ENCODE assay signal across 28 cellular contexts in genomic region chrX:153578200-153578835, GRCh38. TPM values are rescaled to one million over a fixed set of nuclear protein-coding genes. Genes with fewer than 3 reads are reported as not detected.
DNase-seq lines count a peak whose midpoint lies in the region; ATAC-seq and TF ChIP-seq lines count a peak whose summit lies in the region.
"Had no signal": no experiment of that assay in that cellular context is flagged by ENCODE, and none has a peak within 500 bp of the region (broad histone marks: within the 10 kb centered on the region; RNA-seq: fewer than 3 reads in every experiment).

No MANE protein-coding gene starts in this region.

- DNase-seq in HFFc6 (no peak), choroid plexus epithelial cell (ENCODE audit: low read depth) (peak; percentile 24), colonic mucosa (no peak), dermis blood vessel endothelial cell (no peak)
- DNase-seq: activated CD4-positive, CD25-positive, alpha-beta regulatory T cell treated with anti-CD3 and anti-CD28 coated beads, Interleukin-2, amount 50 U/mL, for 72 hours; activated CD8-positive, alpha-beta T cell treated with anti-CD3 and anti-CD28 coated beads, Interleukin-2, amount 10 ng/mL, durations not matched to agents 7 days and 5 days; activated effector memory CD4-positive, alpha-beta T cell treated with Interleukin-2 at 50 U/mL for 16 hours; activated naive CD8-positive, alpha-beta T cell treated with anti-CD3 and anti-CD28 coated beads for 36 hours; activated T-cell treated with anti-CD3 and anti-CD28 coated beads for 4 hours; aorta; caudate nucleus; dorsolateral prefrontal cortex; GM23248; islet precursor cell; naive thymus-derived CD8-positive, alpha-beta T cell; NCI-H1105; NCI-H2029 treated with DMSO at 0.1 percent for 48 hours; pancreas; spleen; stimulated activated CD4-positive, alpha-beta T cell treated with anti-CD3 and anti-CD28 coated beads, Interleukin-4, amount 100 ng/mL, for 24 hours; stimulated activated naive CD8-positive, alpha-beta T cell treated with anti-CD3 and anti-CD28 coated beads, Interleukin-15, Interleukin-2, amounts not matched to agents 100 U/mL and 50 U/mL, for 24 hours had no signal

- H3K27ac Mint-ChIP-seq in HFFc6 (no peak overlapping the region), nephron (peak overlapping the region; percentile 48 to 87 (median 82))
- H3K27ac Mint-ChIP-seq: activated CD8-positive, alpha-beta T cell treated with anti-CD3 and anti-CD28 coated beads, Interleukin-2, amount 10 ng/mL, durations not matched to agents 7 days and 5 days; activated naive CD8-positive, alpha-beta T cell treated with anti-CD3 and anti-CD28 coated beads for 36 hours; naive thymus-derived CD8-positive, alpha-beta T cell had no signal

- no peak overlapping the region for H3K9ac ChIP-seq in colonic mucosa (ENCODE audit: low read depth in 2 of 2, low read length in 2 of 2)
- H3K9ac ChIP-seq: BLaER1, GM23248 had no signal

- H3K4me3 Mint-ChIP-seq in HFFc6, result no peak overlapping the region
- H3K4me3 Mint-ChIP-seq in nephron, result peak overlapping the region in 1 of 3 experiments; percentile 3
- H3K4me3 Mint-ChIP-seq: activated CD8-positive, alpha-beta T cell treated with anti-CD3 and anti-CD28 coated beads, Interleukin-2, amount 10 ng/mL, durations not matched to agents 7 days and 5 days; activated naive CD8-positive, alpha-beta T cell treated with anti-CD3 and anti-CD28 coated beads for 36 hours; naive thymus-derived CD8-positive, alpha-beta T cell had no signal

- H3K36me3 Mint-ChIP-seq in HFFc6 (ENCODE audit: low read depth), result no peaks in the 10 kb centered on the region
- no peaks in the 10 kb centered on the region for H3K36me3 Mint-ChIP-seq in nephron (ENCODE audit: low read depth)
- H3K36me3 Mint-ChIP-seq: activated naive CD8-positive, alpha-beta T cell treated with anti-CD3 and anti-CD28 coated beads for 36 hours; naive thymus-derived CD8-positive, alpha-beta T cell had no signal

- no peaks in the 10 kb centered on the region for H3K27me3 ChIP-seq in colonic mucosa
- H3K27me3 ChIP-seq: right atrium auricular region had no signal

- peak; percentile 13 for TF ChIP-seq CTCF in GM12873 (IDR thresholded peaks at IDR 0.05; ENCODE audit: insufficient read depth, low read depth, low read length, missing control alignments)
- TF ChIP-seq CTCF in HFFc6 (IDR thresholded peaks at IDR 0.05), result peak; percentile 17; the same call in 1 of the 2 replicates
- peak; percentile 23 for TF ChIP-seq CTCF in choroid plexus epithelial cell (conservative IDR thresholded peaks at IDR 0.05; ENCODE audit: low read depth, low read length)
- peak in 1 of 3 experiments; percentile 14 for TF ChIP-seq CTCF in nephron (IDR thresholded peaks at IDR 0.05; ENCODE audit: unreplicated experiment in 3 of 3)
- no peak for TF ChIP-seq CTCF in colonic mucosa (IDR thresholded peaks at IDR 0.05)

- H3K9me3 Mint-ChIP-seq in HFFc6 (no peaks in the 10 kb centered on the region), nephron (peaks cover 11% of the 10 kb centered on the region)
- H3K9me3 Mint-ChIP-seq: activated naive CD8-positive, alpha-beta T cell treated with anti-CD3 and anti-CD28 coated beads for 36 hours; naive thymus-derived CD8-positive, alpha-beta T cell had no signal

- H3K27me3 Mint-ChIP-seq in HFFc6 (ENCODE audit: insufficient read depth), result peaks cover 7% of the 10 kb centered on the region
- peaks cover 12% of the 10 kb centered on the region for H3K27me3 Mint-ChIP-seq in nephron (ENCODE audit: low read depth)
- H3K27me3 Mint-ChIP-seq: activated naive CD8-positive, alpha-beta T cell treated with anti-CD3 and anti-CD28 coated beads for 36 hours; naive thymus-derived CD8-positive, alpha-beta T cell had no signal

- H3K4me3 ChIP-seq in choroid plexus epithelial cell (ENCODE audit: low read depth, low read length) (no peak overlapping the region), colonic mucosa (no peak overlapping the region)
- H3K4me3 ChIP-seq: BLaER1, dorsolateral prefrontal cortex, GM23248, pancreas, right atrium auricular region, spleen, thoracic aorta had no signal

- no peaks in the 10 kb centered on the region for H3K36me3 ChIP-seq in colonic mucosa
- H3K36me3 ChIP-seq: BLaER1, pancreas, right atrium auricular region, spleen, thoracic aorta had no signal

- no peaks in the 10 kb centered on the region for H3K4me1 ChIP-seq in colonic mucosa
- H3K4me1 ChIP-seq: pancreas, right atrium auricular region had no signal

- H3K27ac ChIP-seq in colonic mucosa, result no peak overlapping the region
- H3K27ac ChIP-seq: BLaER1, GM23248, pancreas, right atrium auricular region, spleen, thoracic aorta had no signal

- intact Hi-C loops in colonic mucosa (cut with DNase I), result no loop called here

- H3K4me1 Mint-ChIP-seq in HFFc6 (ENCODE audit: low read depth) (peaks cover 11% of the 10 kb centered on the region; the same call in 1 of the 2 replicates), nephron (peaks cover 35% of the 10 kb centered on the region)

- H3K9me3 ChIP-seq in colonic mucosa, result no peaks in the 10 kb centered on the region
- H3K9me3 ChIP-seq: BLaER1, pancreas, right atrium auricular region, spleen, thoracic aorta had no signal

- ATAC-seq in HG02588 (IDR thresholded peaks at IDR 0.05; ENCODE audit: unreplicated experiment) (no peak), GM18511 (IDR thresholded peaks at IDR 0.05; ENCODE audit: unreplicated experiment) (no peak)
- ATAC-seq: activated CD8-positive, alpha-beta T cell treated with anti-CD3 and anti-CD28 coated beads, Interleukin-2, amount 10 ng/mL, durations not matched to agents 7 days and 5 days; naive thymus-derived CD8-positive, alpha-beta T cell; pancreas; stimulated activated naive CD8-positive, alpha-beta T cell treated with anti-CD3 and anti-CD28 coated beads, Interleukin-15, Interleukin-2, amounts not matched to agents 100 U/mL and 50 U/mL, for 24 hours had no signal

RNA-seq across cellular contexts. Expression of gene CCNQ, which starts 20.6 kb away (rescaled TPM):
- 10 to 100 TPM; 25.7 to 31.9 (median 29.6) TPM for total RNA-seq in HFFc6 (2021; fragmentation: NEBNext Ultra II Directional; extraction: Animal tissue kit (Norgen Biotek cat#: 25700))
- 10 to 100 TPM; 16.3 to 24.0 TPM for total RNA-seq in colonic mucosa
- 27.0 and 42.4 TPM in 2 replicates for total RNA-seq in dermis blood vessel endothelial cell
